ENCODE assay signal across 8 cellular contexts in the genomic region with DNA sequence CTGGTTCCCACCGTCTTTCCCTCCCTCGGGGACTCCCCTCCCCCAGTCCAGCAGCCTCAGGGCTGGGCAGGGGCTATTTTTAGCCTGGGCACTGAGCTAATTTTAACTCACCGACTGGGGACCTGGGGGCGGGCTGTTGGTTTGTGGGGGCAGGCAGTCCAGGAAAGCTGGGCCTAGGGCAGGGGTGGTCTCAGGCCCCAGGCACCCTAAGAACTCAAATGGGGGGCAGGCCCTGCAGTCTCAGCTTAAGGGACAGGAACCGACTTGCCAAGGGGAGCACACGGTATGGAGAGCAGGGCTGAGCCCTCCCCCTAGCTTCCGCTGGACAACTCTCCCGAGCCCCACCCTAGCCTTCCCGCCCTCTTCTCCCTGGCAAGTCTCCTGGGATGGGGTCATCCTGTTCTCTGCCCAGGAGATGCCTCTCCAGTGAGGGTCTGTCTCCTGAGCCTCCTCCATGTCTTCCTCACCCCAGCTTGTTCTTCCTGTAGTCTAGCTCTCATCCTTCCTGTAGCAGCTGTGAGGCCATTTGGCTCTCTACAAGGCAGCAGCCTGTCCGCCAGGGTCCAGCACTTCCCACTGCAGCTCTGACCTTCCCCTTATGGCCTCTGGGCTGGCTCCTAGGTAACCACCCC. TPM values are rescaled to one million over a fixed set of nuclear protein-coding genes. Genes with fewer than 3 reads are reported as not detected.
A peak's percentile ranks its signal among the peaks of the same experiment; 100 is the strongest.
DNase-seq lines count a peak whose midpoint lies in the region; ATAC-seq and TF ChIP-seq lines count a peak whose summit lies in the region.

No MANE protein-coding gene starts in this region.

- no peaks in the 10 kb centered on the region for H3K27me3 Mint-ChIP-seq in CD4-positive, CD25-positive, alpha-beta regulatory T cell
- H3K27me3 Mint-ChIP-seq in natural killer cell treated with Interleukin-12 subunit alpha and Interleukin-12 subunit beta and Interleukin-15 and Interleukin-18, amount 100 ng/mL, for 72 hours, result no peaks in the 10 kb centered on the region

- DNase-seq in CD4-positive, CD25-positive, alpha-beta regulatory T cell, result no peak
- peak; percentile 67 for DNase-seq in NCI-H2227 (lab: John Stamatoyannopoulos, UW; ENCODE audit: unreplicated experiment)
- DNase-seq in natural killer cell treated with Interleukin-12 subunit alpha and Interleukin-12 subunit beta and Interleukin-15 and Interleukin-18, amount 100 ng/mL, for 72 hours (ENCODE audit: low spot score), result no peak
- DNase-seq in BE2C, result no peak
- DNase-seq in germinal center (ENCODE audit: low spot score), result no peak
- DNase-seq in DMS114 treated with DMSO at 0.1 percent for 48 hours (lab: John Stamatoyannopoulos, UW; ENCODE audit: unreplicated experiment), result no peak

- peak overlapping the region; percentile 71 for H3K27ac ChIP-seq in CD4-positive, CD25-positive, alpha-beta regulatory T cell (ENCODE audit: insufficient read depth, low read length, poor library complexity, severe bottlenecking)
- H3K27ac ChIP-seq in ectodermal cell (ENCODE audit: insufficient read depth, low read depth, low read length, poor library complexity, severe bottlenecking), result peak overlapping the region; percentile 8

- no peaks in the 10 kb centered on the region for H3K9me3 ChIP-seq in CD4-positive, CD25-positive, alpha-beta regulatory T cell (ENCODE audit: control insufficient read depth in 2 of 2, low read length in 2 of 2)
- no peaks in the 10 kb centered on the region for H3K9me3 ChIP-seq in ectodermal cell (ENCODE audit: control insufficient read depth, low read length)
- no peaks in the 10 kb centered on the region for H3K9me3 ChIP-seq in BE2C

- TF ChIP-seq CTCF in BE2C (IDR thresholded peaks at IDR 0.05; ENCODE audit: low read depth, low read length), result no peak

- no peak for ATAC-seq in CD4-positive, CD25-positive, alpha-beta regulatory T cell (ENCODE audit: low read depth in 2 of 2)
- ATAC-seq in natural killer cell treated with Interleukin-12 subunit alpha and Interleukin-12 subunit beta and Interleukin-15 and Interleukin-18, amount 100 ng/mL, for 72 hours, result no peak
- ATAC-seq in GM18517 (IDR thresholded peaks at IDR 0.05; ENCODE audit: unreplicated experiment), result no peak

- no peaks in the 10 kb centered on the region for H3K9me3 Mint-ChIP-seq in CD4-positive, CD25-positive, alpha-beta regulatory T cell
- no peaks in the 10 kb centered on the region for H3K9me3 Mint-ChIP-seq in natural killer cell treated with Interleukin-12 subunit alpha and Interleukin-12 subunit beta and Interleukin-15 and Interleukin-18, amount 100 ng/mL, for 72 hours

- peaks cover 12% of the 10 kb centered on the region for H3K36me3 ChIP-seq in CD4-positive, CD25-positive, alpha-beta regulatory T cell (ENCODE audit: control insufficient read depth, insufficient read depth, low read length)
- H3K36me3 ChIP-seq in ectodermal cell (ENCODE audit: control insufficient read depth, insufficient read depth, low read length), result no peaks in the 10 kb centered on the region
- H3K36me3 ChIP-seq in BE2C, result peaks cover 5% of the 10 kb centered on the region; the same call in 1 of the 2 replicates

- H3K4me3 ChIP-seq in CD4-positive, CD25-positive, alpha-beta regulatory T cell (ENCODE audit: low read depth, low read length), result peak overlapping the region; percentile 47
- peak overlapping the region; percentile 6 for H3K4me3 ChIP-seq in ectodermal cell (ENCODE audit: insufficient read depth, low read depth, low read length)
- H3K4me3 ChIP-seq in BE2C (ENCODE audit: low read depth, low read length), result no peak overlapping the region

- WGBS in ectodermal cell, 2 experiments, result 17 to 18% methylated on average over 10 of the region's 10 CpGs

- peaks cover 100% of the 10 kb centered on the region for H3K4me1 ChIP-seq in CD4-positive, CD25-positive, alpha-beta regulatory T cell (ENCODE audit: control insufficient read depth, insufficient read depth, low read length, poor library complexity, severe bottlenecking)
- peaks cover 56% of the 10 kb centered on the region for H3K4me1 ChIP-seq in ectodermal cell (ENCODE audit: control insufficient read depth, insufficient read depth, low read length)
- peaks cover 27% of the 10 kb centered on the region for H3K4me1 ChIP-seq in BE2C

- H3K27ac Mint-ChIP-seq in CD4-positive, CD25-positive, alpha-beta regulatory T cell, result peak overlapping the region; percentile 89 to 98 (median 96)
- H3K27ac Mint-ChIP-seq in natural killer cell treated with Interleukin-12 subunit alpha and Interleukin-12 subunit beta and Interleukin-15 and Interleukin-18, amount 100 ng/mL, for 72 hours, result peak overlapping the region; percentile 91 to 98

- no peaks in the 10 kb centered on the region for H3K27me3 ChIP-seq in CD4-positive, CD25-positive, alpha-beta regulatory T cell (ENCODE audit: control insufficient read depth, insufficient read depth, low read length)
- H3K27me3 ChIP-seq in ectodermal cell (ENCODE audit: control insufficient read depth, insufficient read depth, low read length, poor library complexity, severe bottlenecking) (no peaks in the 10 kb centered on the region), BE2C (no peaks in the 10 kb centered on the region)

- H3K36me3 Mint-ChIP-seq in CD4-positive, CD25-positive, alpha-beta regulatory T cell, result peaks cover 7% of the 10 kb centered on the region
- peaks cover 5% of the 10 kb centered on the region for H3K36me3 Mint-ChIP-seq in natural killer cell treated with Interleukin-12 subunit alpha and Interleukin-12 subunit beta and Interleukin-15 and Interleukin-18, amount 100 ng/mL, for 72 hours

- peak overlapping the region; percentile 65 to 91 (median 80) for H3K4me3 Mint-ChIP-seq in CD4-positive, CD25-positive, alpha-beta regulatory T cell
- peak overlapping the region; percentile 81 for H3K4me3 Mint-ChIP-seq in natural killer cell treated with Interleukin-12 subunit alpha and Interleukin-12 subunit beta and Interleukin-15 and Interleukin-18, amount 100 ng/mL, for 72 hours

- H3K4me1 Mint-ChIP-seq in CD4-positive, CD25-positive, alpha-beta regulatory T cell, result peaks cover 25 to 99% (median 80%) of the 10 kb centered on the region in 4 donors
- H3K4me1 Mint-ChIP-seq in natural killer cell treated with Interleukin-12 subunit alpha and Interleukin-12 subunit beta and Interleukin-15 and Interleukin-18, amount 100 ng/mL, for 72 hours (ENCODE audit: low read depth in 2 of 2), result peaks cover 77 to 81% of the 10 kb centered on the region in 2 donors

RNA-seq across cellular contexts. Expression of gene MEF2D, which starts 10.1 kb away (rescaled TPM):
- 186 TPM for total RNA-seq in CD4-positive, CD25-positive, alpha-beta regulatory T cell
- 10 to 100 TPM in 1 of 4 donors, 1 to 10 TPM in 3; 4.6 to 11.5 (median 6.4) TPM for polyA plus RNA-seq in CD4-positive, CD25-positive, alpha-beta regulatory T cell
- polyA plus RNA-seq in ectodermal cell (2013, experiment 1 of 4), result 11.7 TPM
- polyA plus RNA-seq in ectodermal cell (2013, experiment 2 of 4), result 13.1 TPM
- 10.6 TPM for polyA plus RNA-seq in ectodermal cell (2013, experiment 3 of 4)
- polyA plus RNA-seq in ectodermal cell (2013, experiment 4 of 4), result 10.7 TPM
- 10 to 100 TPM; 48.1 to 62.2 TPM for total RNA-seq in natural killer cell treated with Interleukin-12 subunit alpha and Interleukin-12 subunit beta and Interleukin-15 and Interleukin-18, amount 100 ng/mL, for 72 hours
- polyA plus RNA-seq in BE2C (2012; ENCODE audit: insufficient read depth, insufficient read length, low read depth), result 55.3 TPM
